19 cellular contexts compared by ENCODE assay signal in the genomic region with DNA sequence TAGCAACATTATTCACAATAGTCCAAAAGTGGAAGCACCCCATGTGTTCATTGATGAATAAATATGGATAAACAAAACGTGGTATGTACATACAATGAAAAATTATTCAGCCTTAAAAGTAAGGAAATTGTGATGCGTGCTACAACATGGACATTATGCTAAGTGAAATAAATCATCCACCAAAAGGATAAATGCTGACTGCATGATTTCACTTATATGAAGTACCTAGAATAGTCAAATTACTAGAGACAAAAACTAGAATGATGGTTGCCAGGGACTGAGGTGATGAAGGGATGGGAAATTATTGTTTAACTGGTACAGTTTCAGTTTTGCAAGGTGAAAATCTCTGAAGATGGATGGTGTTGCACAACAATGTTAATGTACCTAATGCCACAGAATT. TPM values are rescaled to one million over a fixed set of nuclear protein-coding genes. Genes with fewer than 3 reads are reported as not detected.
DNase-seq lines count a peak whose midpoint lies in the region; ATAC-seq and TF ChIP-seq lines count a peak whose summit lies in the region.
"Had no signal": no experiment of that assay in that cellular context is flagged by ENCODE, and none has a peak within 500 bp of the region (broad histone marks: within the 10 kb centered on the region; RNA-seq: fewer than 3 reads in every experiment).

No MANE protein-coding gene starts in this region.

- H3K27ac Mint-ChIP-seq in nephron progenitor cell = peak overlapping the region; percentile 40
- H3K27ac Mint-ChIP-seq in osteocyte (ENCODE audit: unreplicated experiment) = no peak overlapping the region
- H3K27ac Mint-ChIP-seq: B cell, IgD-negative memory B cell had no signal

- no peaks in the 10 kb centered on the region for H3K27me3 ChIP-seq in BLaER1
- H3K27me3 ChIP-seq: Peyer's patch had no signal

- H3K36me3 ChIP-seq in BLaER1 = no peaks in the 10 kb centered on the region
- H3K36me3 ChIP-seq: Peyer's patch had no signal

- H3K4me3 Mint-ChIP-seq in nephron progenitor cell (no peak overlapping the region), osteocyte (ENCODE audit: unreplicated experiment) (no peak overlapping the region)
- H3K4me3 Mint-ChIP-seq: B cell, IgD-negative memory B cell had no signal

- DNase-seq in NCI-H1436 (lab: John Stamatoyannopoulos, UW) = peak; percentile 72
- peak; percentile 90 for DNase-seq in NCI-H69 (lab: John Stamatoyannopoulos, UW)
- DNase-seq in nephron progenitor cell = no peak
- DNase-seq in NCI-H187 treated with DMSO at 0.1 percent for 48 hours (lab: John Stamatoyannopoulos, UW) = no peak
- no peak for DNase-seq in osteocyte (ENCODE audit: extremely low spot score, unreplicated experiment)
- DNase-seq: Calu3, DMS79 treated with DMSO at 0.1 percent for 48 hours, GF-D8, H7, NCI-H1092, NCI-H1417 treated with DMSO at 0.1 percent for 48 hours, NCI-H524, Peyer's patch, SHP77 treated with DMSO at 0.1 percent for 48 hours had no signal

- no peaks in the 10 kb centered on the region for H3K9me3 ChIP-seq in BLaER1
- H3K9me3 ChIP-seq: Peyer's patch had no signal

- H3K27ac ChIP-seq in BLaER1 = no peak overlapping the region
- H3K27ac ChIP-seq: Peyer's patch had no signal

- TF ChIP-seq CTCF in nephron progenitor cell (IDR thresholded peaks at IDR 0.05) (no peak), osteocyte (IDR thresholded peaks at IDR 0.05) (no peak)

- no peaks in the 10 kb centered on the region for H3K4me1 Mint-ChIP-seq in nephron progenitor cell
- no peaks in the 10 kb centered on the region for H3K4me1 Mint-ChIP-seq in osteocyte (ENCODE audit: unreplicated experiment)
- H3K4me1 Mint-ChIP-seq: B cell had no signal

- ATAC-seq in HG03571 (IDR thresholded peaks at IDR 0.05; ENCODE audit: unreplicated experiment) = no peak

- no peak overlapping the region for H3K9ac ChIP-seq in BLaER1

- no peaks in the 10 kb centered on the region for H3K27me3 Mint-ChIP-seq in nephron progenitor cell (ENCODE audit: low read depth, poor library complexity)
- H3K27me3 Mint-ChIP-seq in osteocyte (ENCODE audit: unreplicated experiment) = no peaks in the 10 kb centered on the region
- H3K27me3 Mint-ChIP-seq: B cell, IgD-negative memory B cell had no signal

- H3K36me3 Mint-ChIP-seq in nephron progenitor cell (ENCODE audit: low read depth) = no peaks in the 10 kb centered on the region
- no peaks in the 10 kb centered on the region for H3K36me3 Mint-ChIP-seq in osteocyte (ENCODE audit: unreplicated experiment)
- H3K36me3 Mint-ChIP-seq: IgD-negative memory B cell had no signal

- H3K9me3 Mint-ChIP-seq in nephron progenitor cell = no peaks in the 10 kb centered on the region
- no peaks in the 10 kb centered on the region for H3K9me3 Mint-ChIP-seq in osteocyte (ENCODE audit: unreplicated experiment)

- peak overlapping the region; percentile 60; the same call in 1 of the 2 replicates for H3K4me2 ChIP-seq in BLaER1

- no peaks in the 10 kb centered on the region for H4K20me1 ChIP-seq in BLaER1

- H3K4me1 ChIP-seq in BLaER1 = peaks cover 23% of the 10 kb centered on the region
- H3K4me1 ChIP-seq: Peyer's patch had no signal

- H3K4me3 ChIP-seq in BLaER1 = no peak overlapping the region
- H3K4me3 ChIP-seq: Peyer's patch had no signal

RNA-seq across cellular contexts. Expression of gene THSD7A, which starts 56.6 kb away (rescaled TPM):
- 0.78 and 2.0 TPM in 2 replicates for total RNA-seq in osteocyte
- total RNA-seq: B cell; T-helper 1 cell treated with Interleukin-12 subunit alpha and Interleukin-12 subunit beta and Interleukin-4 antibody, amounts not matched to agents 30 ng/mL and 1 ng/mL, for 36 hours had no signal

Comparison
In these comparisons a context has a peak if more than half of its experiments do, and no peak if none do; other contexts are left out.
1. DNase-seq: peak in NCI-H1436 (single experiment) and NCI-H69 (single experiment); none in nephron progenitor cell (single experiment), NCI-H187 treated with DMSO at 0.1 percent for 48 hours (single experiment) and osteocyte (single experiment).